19 cellular contexts compared by ENCODE assay signal in the genomic region with DNA sequence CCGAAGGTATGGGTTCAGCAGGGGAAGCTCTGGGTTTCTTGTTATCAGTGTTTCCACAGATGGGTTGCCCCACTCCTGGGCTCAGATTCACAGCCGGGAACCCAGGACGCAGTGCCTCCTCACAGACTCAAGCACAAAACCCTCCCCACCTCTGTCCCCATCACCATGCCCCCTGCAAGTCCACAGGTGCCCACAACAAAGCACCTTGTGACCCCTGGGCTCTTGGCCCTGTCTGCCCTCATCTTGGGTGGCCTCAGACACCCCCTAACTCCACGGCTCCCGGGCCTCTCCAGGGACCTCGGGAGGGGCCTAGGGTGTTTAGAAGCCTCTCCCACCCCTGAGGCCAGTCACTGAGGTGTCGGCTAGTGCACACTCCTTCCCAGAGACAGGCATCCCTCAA.
DNase-seq lines count a peak whose midpoint lies in the region; ATAC-seq and TF ChIP-seq lines count a peak whose summit lies in the region.
"Had no signal": no experiment of that assay in that cellular context is flagged by ENCODE, and none has a peak within 500 bp of the region (broad histone marks: within the 10 kb centered on the region; RNA-seq: fewer than 3 reads in every experiment).

No MANE protein-coding gene starts in this region.

- H3K4me1 Mint-ChIP-seq in chondrocyte (ENCODE audit: low read depth), result no peaks in the 10 kb centered on the region
- H3K4me1 Mint-ChIP-seq: GM23338, IgD-negative memory B cell had no signal

- TF ChIP-seq CTCF in GM10266 (IDR thresholded peaks at IDR 0.05; ENCODE audit: control insufficient read depth, insufficient read depth, low read depth, missing control alignments) (no peak), chondrocyte (IDR thresholded peaks at IDR 0.05) (no peak)

- peak; percentile 8 for DNase-seq in 8988T
- DNase-seq in GM10266 (ENCODE audit: extremely low spot score), result peak; percentile 10
- peak; percentile 71 for DNase-seq in chondrocyte (ENCODE audit: low spot score)
- peak; percentile 42 for DNase-seq in sciatic nerve (ENCODE audit: low spot score)
- no peak for DNase-seq in NCI-H524 (lab: John Stamatoyannopoulos, UW)
- DNase-seq in AG20443 (ENCODE audit: low spot score), result no peak
- DNase-seq: ACHN; AML-193; CD4-positive, alpha-beta T cell; DMS153; DMS79 treated with DMSO at 0.1 percent for 48 hours; GF-D8; HFFc6; KBM-7 had no signal

- intact Hi-C loops in sciatic nerve (cut with DNase I), result no loop called here

- no peak overlapping the region for H3K4me3 Mint-ChIP-seq in chondrocyte (ENCODE audit: unreplicated experiment)
- H3K4me3 Mint-ChIP-seq: CD4-positive, alpha-beta T cell; GM23338; HFFc6; IgD-negative memory B cell had no signal

- peaks cover 49% of the 10 kb centered on the region for H3K9me3 Mint-ChIP-seq in chondrocyte (ENCODE audit: low read depth)
- H3K9me3 Mint-ChIP-seq: CD4-positive, alpha-beta T cell had no signal

- H3K27ac Mint-ChIP-seq in chondrocyte (ENCODE audit: unreplicated experiment), result no peak overlapping the region
- H3K27ac Mint-ChIP-seq: CD4-positive, alpha-beta T cell; GM23338; HFFc6; IgD-negative memory B cell had no signal

- ATAC-seq in sciatic nerve (no peak), HG02623 (IDR thresholded peaks at IDR 0.05; ENCODE audit: unreplicated experiment) (no peak)
- ATAC-seq: GM23338, HCT116, HepG2 had no signal

- H3K36me3 Mint-ChIP-seq in chondrocyte (ENCODE audit: low read depth), result no peaks in the 10 kb centered on the region
- H3K36me3 Mint-ChIP-seq: IgD-negative memory B cell had no signal

- no peaks in the 10 kb centered on the region for H3K27me3 Mint-ChIP-seq in chondrocyte (ENCODE audit: low read depth)
- H3K27me3 Mint-ChIP-seq: CD4-positive, alpha-beta T cell; IgD-negative memory B cell had no signal

Comparison
In these comparisons a context has a peak if more than half of its experiments do, and no peak if none do; other contexts are left out.
1. DNase-seq: peak in 8988T (single experiment), GM10266 (single experiment), chondrocyte (single experiment) and sciatic nerve (single experiment); none in NCI-H524 (0 of 2) and AG20443 (single experiment).